In genomic region chr5:177601126-177601525, GRCh38 we compare ENCODE assay signal across 10 cellular contexts. TPM values are rescaled to one million over a fixed set of nuclear protein-coding genes. Genes with fewer than 3 reads are reported as not detected.
DNase-seq lines count a peak whose midpoint lies in the region; ATAC-seq, FAIRE-seq and TF ChIP-seq lines count a peak whose summit lies in the region.
"Had no signal": no experiment of that assay in that cellular context is flagged by ENCODE, and none has a peak within 500 bp of the region (broad histone marks: within the 10 kb centered on the region; RNA-seq: fewer than 3 reads in every experiment).

No MANE protein-coding gene starts in this region.

- CTCF ChIA-PET in activated naive CD4-positive, alpha-beta T cell treated with anti-CD3 and anti-CD28 coated beads, Interleukin-2, amount 10 ng/mL, durations not matched to agents 7 days and 5 days (lab: Charles Lee): no interaction called here

- peaks cover 38% of the 10 kb centered on the region for H3K4me1 Mint-ChIP-seq in activated naive CD4-positive, alpha-beta T cell treated with anti-CD3 and anti-CD28 coated beads, Interleukin-2, amount 10 ng/mL, durations not matched to agents 7 days and 5 days
- peaks cover 35% of the 10 kb centered on the region for H3K4me1 Mint-ChIP-seq in activated naive CD8-positive, alpha-beta T cell (ENCODE audit: low read depth)

- TF ChIP-seq CTCF in kidney (IDR thresholded peaks at IDR 0.05; ENCODE audit: borderline replicate concordance, extremely low read depth, insufficient read depth) (no peak), thoracic aorta (IDR thresholded peaks at IDR 0.05) (no peak)

- H3K4me1 ChIP-seq in kidney (ENCODE audit: control insufficient read depth in 1 of 2, insufficient read depth in 1 of 2, low read depth in 1 of 2, low read length in 2 of 2) (peaks cover 9 to 12% of the 10 kb centered on the region in 2 donors), thoracic aorta (ENCODE audit: control insufficient read depth in 1 of 2, low read depth in 2 of 2) (peaks cover 4 to 18% of the 10 kb centered on the region in 2 donors), small intestine (ENCODE audit: control insufficient read depth in 2 of 2, insufficient read depth in 1 of 2, low read depth in 1 of 2, low read length in 1 of 2) (no peaks in the 10 kb centered on the region)

- H3K27me3 ChIP-seq in thoracic aorta (replicated peaks; ENCODE audit: insufficient read depth): no peaks in the 10 kb centered on the region
- H3K27me3 ChIP-seq in small intestine (ENCODE audit: control insufficient read depth in 2 of 2, insufficient read depth in 2 of 2, low read length in 2 of 2): no peaks in the 10 kb centered on the region

- FAIRE-seq in kidney (lab: Jason Lieb, UNC) (no peak), small intestine (lab: Jason Lieb, UNC) (no peak)

- no peaks in the 10 kb centered on the region for H3K9me3 Mint-ChIP-seq in activated naive CD4-positive, alpha-beta T cell treated with anti-CD3 and anti-CD28 coated beads, Interleukin-2, amount 10 ng/mL, durations not matched to agents 7 days and 5 days
- no peaks in the 10 kb centered on the region for H3K9me3 Mint-ChIP-seq in activated naive CD8-positive, alpha-beta T cell (ENCODE audit: low read depth)

- peaks cover 3% of the 10 kb centered on the region for H3K36me3 Mint-ChIP-seq in activated naive CD4-positive, alpha-beta T cell treated with anti-CD3 and anti-CD28 coated beads, Interleukin-2, amount 10 ng/mL, durations not matched to agents 7 days and 5 days
- peaks cover 4% of the 10 kb centered on the region for H3K36me3 Mint-ChIP-seq in activated naive CD8-positive, alpha-beta T cell

- no peak for DNase-seq in activated naive CD4-positive, alpha-beta T cell treated with anti-CD3 and anti-CD28 coated beads, Interleukin-2, amount 10 ng/mL, durations not matched to agents 7 days and 5 days
- no peak for DNase-seq in activated naive CD4-positive, alpha-beta T cell treated with anti-CD3 and anti-CD28 coated beads, Interleukin-2, amount 50 U/mL, for 16 hours
- DNase-seq in kidney: no peak
- DNase-seq in thoracic aorta (ENCODE audit: low spot score): no peak
- DNase-seq in small intestine: no peak
- no peak for DNase-seq in GF-D8 (lab: John Stamatoyannopoulos, UW)
- DNase-seq: DMS 273 treated with DMSO at 0.1 percent for 48 hours, NCI-H1092 treated with DMSO at 0.1 percent for 48 hours had no signal

- H3K27ac Mint-ChIP-seq in activated naive CD4-positive, alpha-beta T cell treated with anti-CD3 and anti-CD28 coated beads, Interleukin-2, amount 10 ng/mL, durations not matched to agents 7 days and 5 days: peak overlapping the region; percentile 91
- H3K27ac Mint-ChIP-seq in activated naive CD8-positive, alpha-beta T cell: peak overlapping the region; percentile 96

- 91 to 94% (median 93%) methylated on average over 11 of the region's 11 CpGs for WGBS in small intestine, 3 donors

- peak overlapping the region in 1 of 2 donors; percentile 83 for H3K9ac ChIP-seq in kidney (ENCODE audit: low read length in 2 of 2)

- intact Hi-C loops in kidney (cut with DNase I): no loop called here

- H3K36me3 ChIP-seq in kidney (ENCODE audit: control insufficient read depth in 1 of 2, insufficient read depth in 2 of 2, low read length in 2 of 2) (peaks cover 3 to 5% of the 10 kb centered on the region in 2 donors), thoracic aorta (peaks cover 3% of the 10 kb centered on the region), small intestine (ENCODE audit: control insufficient read depth in 2 of 2, insufficient read depth in 2 of 2, low read length in 2 of 2) (peaks cover 3 to 4% of the 10 kb centered on the region in 2 donors)

- ATAC-seq in thoracic aorta (ENCODE audit: insufficient number of reproducible peaks, low FRiP score, low read depth): no peak
- ATAC-seq in HG03571 (IDR thresholded peaks at IDR 0.05; ENCODE audit: unreplicated experiment): no peak

- H3K27ac ChIP-seq in kidney (ENCODE audit: low read depth in 2 of 2, low read length in 2 of 2) (no peak overlapping the region), thoracic aorta (no peak overlapping the region), small intestine (ENCODE audit: low read depth in 1 of 2, low read length in 1 of 2) (no peak overlapping the region)

- peak overlapping the region; percentile 89 for H3K4me3 Mint-ChIP-seq in activated naive CD4-positive, alpha-beta T cell treated with anti-CD3 and anti-CD28 coated beads, Interleukin-2, amount 10 ng/mL, durations not matched to agents 7 days and 5 days
- peak overlapping the region; percentile 98 for H3K4me3 Mint-ChIP-seq in activated naive CD8-positive, alpha-beta T cell

- H3K4me3 ChIP-seq in kidney (ENCODE audit: low read length in 2 of 2) (peak overlapping the region; percentile 76 to 87), thoracic aorta (peak overlapping the region; percentile 97), small intestine (ENCODE audit: low read depth in 1 of 2, low read length in 2 of 2) (no peak overlapping the region)

- H3K27me3 Mint-ChIP-seq in activated naive CD4-positive, alpha-beta T cell treated with anti-CD3 and anti-CD28 coated beads, Interleukin-2, amount 10 ng/mL, durations not matched to agents 7 days and 5 days: no peaks in the 10 kb centered on the region
- H3K27me3 Mint-ChIP-seq in activated naive CD8-positive, alpha-beta T cell: no peaks in the 10 kb centered on the region

- H3K9me3 ChIP-seq in kidney (ENCODE audit: control insufficient read depth in 1 of 2, low read length in 2 of 2): no peaks in the 10 kb centered on the region
- H3K9me3 ChIP-seq in thoracic aorta: no peaks in the 10 kb centered on the region
- H3K9me3 ChIP-seq in small intestine (ENCODE audit: control insufficient read depth, low read depth): no peaks in the 10 kb centered on the region

RNA-seq across cellular contexts. Expression of gene B4GALT7, which starts 1.2 kb away (rescaled TPM):
- total RNA-seq in kidney (30.7 TPM), thoracic aorta (10 to 100 TPM; 17.8 to 29.8 TPM)
- polyA plus RNA-seq in kidney (ENCODE audit: insufficient read depth, low read depth, low replicate concordance) (42.6 TPM), small intestine (10 to 100 TPM; 10.5 to 29.0 (median 22.7) TPM)

RNA-seq across cellular contexts. Expression of gene TMED9, which starts 9.1 kb away (rescaled TPM):
- total RNA-seq in kidney (168 TPM), thoracic aorta (100 to 1,000 TPM; 103 to 119 TPM)
- polyA plus RNA-seq in kidney (ENCODE audit: insufficient read depth, low read depth, low replicate concordance) (214 TPM), small intestine (100 to 1,000 TPM in 1 of 3 donors, 10 to 100 TPM in 2; 34.9 to 183 (median 44.6) TPM)

RNA-seq across cellular contexts. Expression of gene FAM193B, which starts 46.8 kb away (rescaled TPM):
- total RNA-seq in kidney (77.8 TPM), thoracic aorta (100 to 1,000 TPM in 1 of 2 donors, 10 to 100 TPM in 1; 76.6 to 103 TPM)
- polyA plus RNA-seq in kidney (ENCODE audit: insufficient read depth, low read depth, low replicate concordance) (61.0 TPM), small intestine (100 to 1,000 TPM in 2 of 3 donors, 10 to 100 TPM in 1; 68.7 to 336 (median 239) TPM)

Comparison
In these comparisons a context has a peak if more than half of its experiments do, and no peak if none do; other contexts are left out.
1. H3K4me3 ChIP-seq: peak in kidney (2 of 2) and thoracic aorta (single experiment); none in small intestine (0 of 2).